In the genomic region with DNA sequence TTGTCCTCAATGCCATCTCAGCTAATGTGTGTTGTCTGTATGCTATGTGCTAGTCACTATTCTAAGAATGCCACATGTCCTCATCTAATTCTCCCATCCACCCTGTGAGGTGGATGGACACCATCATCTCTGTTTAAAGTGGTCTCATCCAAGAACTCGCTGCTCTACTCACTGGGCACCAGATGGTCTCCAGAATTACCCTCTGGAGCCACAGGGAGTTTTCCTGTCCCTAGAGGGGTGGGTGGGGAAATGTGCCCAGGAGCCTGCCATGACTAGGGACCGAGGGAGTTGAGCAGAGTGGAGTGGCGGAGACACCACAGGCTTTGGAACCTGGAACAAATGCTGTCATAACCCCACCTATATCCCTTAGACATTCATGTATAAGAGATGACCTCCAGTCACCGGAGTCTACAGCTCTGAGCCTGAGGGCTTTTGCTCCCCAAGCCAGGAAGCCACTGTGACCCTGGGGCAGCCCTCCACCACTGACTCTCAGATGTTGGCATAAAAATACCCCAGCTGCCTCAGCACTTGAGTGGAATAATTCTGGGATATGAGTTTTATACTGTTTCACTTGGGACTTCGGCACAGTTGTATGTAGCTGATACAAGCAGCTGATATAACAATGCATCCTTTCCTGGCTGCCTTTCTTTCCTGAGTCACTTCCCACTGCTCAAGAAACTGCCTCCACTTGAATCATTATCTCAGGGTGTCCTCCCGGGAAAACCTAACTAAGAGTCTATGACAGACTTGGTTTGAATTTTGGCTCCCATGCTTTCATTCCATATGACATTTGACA, we compare ENCODE assay signal across 29 cellular contexts.
"Had no signal": no experiment of that assay in that cellular context is flagged by ENCODE, and none has a peak within 500 bp of the region (broad histone marks: within the 10 kb centered on the region; RNA-seq: fewer than 3 reads in every experiment).

No MANE protein-coding gene starts in this region.

- H3K27ac ChIP-seq: adrenal gland, SK-N-MC, VCaP had no signal

- H3K27ac Mint-ChIP-seq: activated CD4-positive, alpha-beta T cell treated with anti-CD3 and anti-CD28 coated beads for 36 hours; activated CD8-positive, alpha-beta T cell treated with anti-CD3 and anti-CD28 coated beads for 36 hours; activated naive CD8-positive, alpha-beta T cell treated with anti-CD3 and anti-CD28 coated beads, Interleukin-2, amount 10 ng/mL, durations not matched to agents 7 days and 5 days; activated T-cell treated with anti-CD3 and anti-CD28 coated beads, Interleukin-2, amount 50 U/mL, for 72 hours; activated T-helper 2 cell treated with anti-CD3 and anti-CD28 coated beads, Interferon-gamma antibody, Interleukin-2, Interleukin-4, amounts not matched to agents 10 μg/mL and 5 μg/mL and 100 μg/mL, durations not matched to agents 14 hours and 24 hours and 36 hours; T-cell had no signal

- H3K27me3 Mint-ChIP-seq: T-cell had no signal

- DNase-seq: activated CD4-positive, alpha-beta T cell treated with anti-CD3 and anti-CD28 coated beads for 36 hours; activated CD4-positive, alpha-beta T cell treated with anti-CD3 and anti-CD28 coated beads, Interleukin-2, amount 50 U/mL, for 1 hour; activated CD4-positive, CD25-positive, alpha-beta regulatory T cell; activated CD8-positive, alpha-beta memory T cell treated with anti-CD3 and anti-CD28 coated beads, Interleukin-2, amount 50 U/mL, for 4 hours; activated CD8-positive, alpha-beta T cell treated with anti-CD3 and anti-CD28 coated beads for 36 hours; activated gamma-delta T cell treated with Interleukin-2 at 50 U/mL for 16 hours; activated naive CD4-positive, alpha-beta T cell treated with anti-CD3 and anti-CD28 coated beads, Interleukin-2, amount 50 U/mL, for 16 hours; activated naive CD8-positive, alpha-beta T cell treated with anti-CD3 and anti-CD28 coated beads, Interleukin-2, amount 10 ng/mL, durations not matched to agents 7 days and 5 days; activated T-cell treated with anti-CD3 and anti-CD28 coated beads, Interleukin-2, amount 50 U/mL, for 72 hours; adrenal gland; anterior cingulate cortex; Kasumi-1; KBM-7; NCI-H1092; NCI-H1417 treated with DMSO at 0.1 percent for 48 hours; NCI-H1694 treated with DMSO at 0.1 percent for 48 hours; NCI-H2029 treated with DMSO at 0.1 percent for 48 hours; NCI-H510A; NCI-H526 treated with DMSO at 0.1 percent for 48 hours; NCI-H82; RPMI8226; T-cell; T-helper 2 cell; T1000 had no signal

- H3K4me3 Mint-ChIP-seq: activated CD4-positive, alpha-beta T cell treated with anti-CD3 and anti-CD28 coated beads for 36 hours; activated CD8-positive, alpha-beta T cell treated with anti-CD3 and anti-CD28 coated beads for 36 hours; activated naive CD8-positive, alpha-beta T cell treated with anti-CD3 and anti-CD28 coated beads, Interleukin-2, amount 10 ng/mL, durations not matched to agents 7 days and 5 days; activated T-cell treated with anti-CD3 and anti-CD28 coated beads, Interleukin-2, amount 50 U/mL, for 72 hours; T-cell had no signal

- H3K9me3 Mint-ChIP-seq: activated CD8-positive, alpha-beta T cell treated with anti-CD3 and anti-CD28 coated beads for 36 hours; activated naive CD8-positive, alpha-beta T cell treated with anti-CD3 and anti-CD28 coated beads, Interleukin-2, amount 10 ng/mL, durations not matched to agents 7 days and 5 days; activated T-cell treated with anti-CD3 and anti-CD28 coated beads, Interleukin-2, amount 50 U/mL, for 72 hours; activated T-helper 2 cell treated with anti-CD3 and anti-CD28 coated beads, Interferon-gamma antibody, Interleukin-2, Interleukin-4, amounts not matched to agents 10 μg/mL and 5 μg/mL and 100 μg/mL, durations not matched to agents 14 hours and 24 hours and 36 hours; T-cell had no signal

- H3K36me3 ChIP-seq: adrenal gland had no signal

- ATAC-seq: activated CD4-positive, alpha-beta T cell treated with anti-CD3 and anti-CD28 coated beads for 36 hours; activated CD8-positive, alpha-beta T cell treated with anti-CD3 and anti-CD28 coated beads for 36 hours; activated T-cell treated with anti-CD3 and anti-CD28 coated beads, Interleukin-2, amount 50 U/mL, for 72 hours; Panc1; Right ventricle myocardium inferior; T-cell had no signal

- H3K9me3 ChIP-seq: adrenal gland had no signal

- H3K4me1 ChIP-seq: adrenal gland had no signal

- H3K4me1 Mint-ChIP-seq: activated CD4-positive, alpha-beta T cell treated with anti-CD3 and anti-CD28 coated beads for 36 hours; activated naive CD8-positive, alpha-beta T cell treated with anti-CD3 and anti-CD28 coated beads, Interleukin-2, amount 10 ng/mL, durations not matched to agents 7 days and 5 days; T-cell had no signal

- H3K4me3 ChIP-seq: adrenal gland, SK-N-MC had no signal

- H3K36me3 Mint-ChIP-seq: activated naive CD8-positive, alpha-beta T cell treated with anti-CD3 and anti-CD28 coated beads, Interleukin-2, amount 10 ng/mL, durations not matched to agents 7 days and 5 days; T-cell had no signal
